In genomic region chr5:172904312-172904642, GRCh38 we compare ENCODE assay signal across 11 cellular contexts. TPM values are rescaled to one million over a fixed set of nuclear protein-coding genes. Genes with fewer than 3 reads are reported as not detected.
DNase-seq lines count a peak whose midpoint lies in the region; ATAC-seq and TF ChIP-seq lines count a peak whose summit lies in the region.
"Had no signal": no experiment of that assay in that cellular context is flagged by ENCODE, and none has a peak within 500 bp of the region (broad histone marks: within the 10 kb centered on the region; RNA-seq: fewer than 3 reads in every experiment).

No MANE protein-coding gene starts in this region.

- H3K36me3 ChIP-seq in HUES6 (ENCODE audit: control insufficient read depth, insufficient read depth, low read length) (peaks cover 24% of the 10 kb centered on the region), lower lobe of right lung (peaks cover 13% of the 10 kb centered on the region), stomach smooth muscle (ENCODE audit: control insufficient read depth in 2 of 2, insufficient read depth in 2 of 2, low read length in 2 of 2) (peaks cover 0 to 4% of the 10 kb centered on the region in 2 donors)

- no peak for TF ChIP-seq CTCF in lower lobe of right lung (IDR thresholded peaks at IDR 0.05)

- H3K27me3 ChIP-seq in HUES6 (ENCODE audit: control insufficient read depth, insufficient read depth, low read length): no peaks in the 10 kb centered on the region
- no peaks in the 10 kb centered on the region for H3K27me3 ChIP-seq in lower lobe of right lung (ENCODE audit: low read depth)
- no peaks in the 10 kb centered on the region for H3K27me3 ChIP-seq in stomach smooth muscle (ENCODE audit: control insufficient read depth in 1 of 2, insufficient read depth in 2 of 2, low read length in 2 of 2)

- no peak for ATAC-seq in lower lobe of right lung
- ATAC-seq in GM21381 (IDR thresholded peaks at IDR 0.05; ENCODE audit: unreplicated experiment): no peak
- ATAC-seq: naive thymus-derived CD8-positive, alpha-beta T cell had no signal

- intact Hi-C loops in lower lobe of right lung (cut with DNase I): no loop called here

- H3K27ac ChIP-seq in HUES6 (ENCODE audit: low read depth, low read length) (peak overlapping the region; percentile 5; the same call in 1 of the 2 replicates), caudate nucleus (ENCODE audit: low read depth, low read length) (peak overlapping the region; percentile 61), lower lobe of right lung (peak overlapping the region; percentile 89), stomach smooth muscle (ENCODE audit: low read length) (peak overlapping the region; percentile 100)

- DNase-seq in caudate nucleus (lab: John Stamatoyannopoulos, UW) (no peak), lower lobe of right lung (no peak), COR-L47 (lab: John Stamatoyannopoulos, UW) (no peak), RPMI8226 (no peak), D341Med (ENCODE audit: low spot score) (no peak)
- DNase-seq: activated CD4-positive, alpha-beta memory T cell treated with anti-CD3 and anti-CD28 coated beads for 36 hours; KG1; naive thymus-derived CD8-positive, alpha-beta T cell had no signal

- peaks cover 36% of the 10 kb centered on the region for H3K4me1 ChIP-seq in HUES6 (ENCODE audit: control insufficient read depth, insufficient read depth, low read length)
- H3K4me1 ChIP-seq in lower lobe of right lung: peaks cover 61% of the 10 kb centered on the region
- peaks cover 66% of the 10 kb centered on the region for H3K4me1 ChIP-seq in stomach smooth muscle (ENCODE audit: control insufficient read depth, insufficient read depth, low read length)

- H3K9ac ChIP-seq in HUES6 (ENCODE audit: low read length): no peak overlapping the region
- peak overlapping the region; percentile 80 to 91 for H3K9ac ChIP-seq in stomach smooth muscle (ENCODE audit: low read length in 2 of 2)

- no peaks in the 10 kb centered on the region for H3K9me3 ChIP-seq in HUES6 (ENCODE audit: control insufficient read depth, insufficient read depth, low read depth, low read length)
- no peaks in the 10 kb centered on the region for H3K9me3 ChIP-seq in lower lobe of right lung
- no peaks in the 10 kb centered on the region for H3K9me3 ChIP-seq in stomach smooth muscle (ENCODE audit: control insufficient read depth in 2 of 2, low read length in 2 of 2)

- H3K4me3 ChIP-seq in HUES6 (ENCODE audit: low read depth, low read length) (no peak overlapping the region), lower lobe of right lung (no peak overlapping the region), stomach smooth muscle (ENCODE audit: low read length in 2 of 2) (peak overlapping the region in 1 of 2 donors; percentile 29)

RNA-seq across cellular contexts. Expression of gene RPL26L1, which starts 54.9 kb away (rescaled TPM):
- 16.6 TPM for total RNA-seq in lower lobe of right lung

Comparison
In these comparisons a context has a peak if more than half of its experiments do, and no peak if none do; other contexts are left out.
1. H3K27ac ChIP-seq: peak in every context shown above with its lines; median percentile 100 in stomach smooth muscle; 89 in lower lobe of right lung; 61 in caudate nucleus; 5 in HUES6.